Comparison of ENCODE assay signal across 21 cellular contexts in genomic region chr18:23186781-23187180, GRCh38. TPM values are rescaled to one million over a fixed set of nuclear protein-coding genes. Genes with fewer than 3 reads are reported as not detected.
DNase-seq lines count a peak whose midpoint lies in the region; ATAC-seq, FAIRE-seq and TF ChIP-seq lines count a peak whose summit lies in the region.
"Had no signal": no experiment of that assay in that cellular context is flagged by ENCODE, and none has a peak within 500 bp of the region (broad histone marks: within the 10 kb centered on the region; RNA-seq: fewer than 3 reads in every experiment).

No MANE protein-coding gene starts in this region.

- H3K27me3 Mint-ChIP-seq in WTC11 (ENCODE audit: low read depth) (no peaks in the 10 kb centered on the region), nephron progenitor cell (ENCODE audit: low read depth, poor library complexity) (peaks cover 3% of the 10 kb centered on the region)
- H3K27me3 Mint-ChIP-seq in activated CD4-positive, alpha-beta T cell treated with anti-CD3 and anti-CD28 coated beads, Interleukin-2, amount 10 ng/mL, durations not matched to agents 7 days and 5 days: no peaks in the 10 kb centered on the region
- H3K27me3 Mint-ChIP-seq: CD4-positive, CD25-positive, alpha-beta regulatory T cell; CD8-positive, alpha-beta memory T cell had no signal

- H2BK15ac ChIP-seq in IMR-90 (ENCODE audit: low read depth, low read length): no peak overlapping the region

- FAIRE-seq in GM19239 (lab: Jason Lieb, UNC): no peak
- FAIRE-seq: A204.1, GM12892, GM18507, H1, HepG2 had no signal

- peaks cover 43% of the 10 kb centered on the region for H3K4me1 Mint-ChIP-seq in WTC11
- H3K4me1 Mint-ChIP-seq in nephron progenitor cell: peaks cover 73% of the 10 kb centered on the region
- peaks cover 5% of the 10 kb centered on the region for H3K4me1 Mint-ChIP-seq in activated CD4-positive, alpha-beta T cell treated with anti-CD3 and anti-CD28 coated beads, Interleukin-2, amount 10 ng/mL, durations not matched to agents 7 days and 5 days

- H3K27me3 ChIP-seq in IMR-90 (ENCODE audit: control insufficient read depth, insufficient read depth, low read length): no peaks in the 10 kb centered on the region
- H3K27me3 ChIP-seq: BE2C had no signal

- DNase-seq in IMR-90 (no peak), WTC11 (ENCODE audit: low spot score) (no peak), nephron progenitor cell (no peak), GM19239 (ENCODE audit: insufficient read length, low spot score) (no peak)
- DNase-seq in activated naive CD4-positive, alpha-beta T cell treated with anti-CD3 and anti-CD28 coated beads, Interleukin-2, amount 50 U/mL, for 72 hours (ENCODE audit: low spot score in 2 of 2): no peak
- no peak for DNase-seq in activated CD4-positive, alpha-beta T cell treated with anti-CD3 and anti-CD28 coated beads, Interleukin-2, amount 10 ng/mL, durations not matched to agents 7 days and 5 days
- DNase-seq: ACHN; BE2C; C1 segment of cervical spinal cord; CD4-positive, CD25-positive, alpha-beta regulatory T cell; CD8-positive, alpha-beta memory T cell; COR-L47; DMS153; DMS79; GDM1; H9 had no signal

- BruUV-seq in IMR-90 (replicated peaks; lab: Mats Ljungman, UMichigan): no TSS peak

- H3K18ac ChIP-seq in IMR-90 (ENCODE audit: low read depth, low read length): no peak overlapping the region

- TF ChIP-seq CTCF in IMR-90 (conservative IDR thresholded peaks at IDR 0.05; ENCODE audit: low read depth, low read length) (no peak), WTC11 (IDR thresholded peaks at IDR 0.05) (no peak), nephron progenitor cell (IDR thresholded peaks at IDR 0.05) (no peak)

- H3K27ac ChIP-seq in IMR-90 (ENCODE audit: insufficient read depth, low read length): no peak overlapping the region

- peaks cover 15% of the 10 kb centered on the region for H3K4me1 ChIP-seq in IMR-90 (ENCODE audit: control insufficient read depth, insufficient read depth, low read length)
- H3K4me1 ChIP-seq: BE2C had no signal

- H3K4me3 ChIP-seq in IMR-90 (ENCODE audit: insufficient read depth, low read depth, low read length): no peak overlapping the region

- H3K36me3 Mint-ChIP-seq in WTC11 (peaks cover 10% of the 10 kb centered on the region), nephron progenitor cell (ENCODE audit: low read depth) (peaks cover 12% of the 10 kb centered on the region)
- no peaks in the 10 kb centered on the region for H3K36me3 Mint-ChIP-seq in activated naive CD4-positive, alpha-beta T cell treated with anti-CD3 and anti-CD28 coated beads, Interleukin-2, amount 50 U/mL, for 72 hours
- H3K36me3 Mint-ChIP-seq in activated CD4-positive, alpha-beta T cell treated with anti-CD3 and anti-CD28 coated beads, Interleukin-2, amount 10 ng/mL, durations not matched to agents 7 days and 5 days (ENCODE audit: low read depth): no peaks in the 10 kb centered on the region
- H3K36me3 Mint-ChIP-seq: CD4-positive, CD25-positive, alpha-beta regulatory T cell; CD8-positive, alpha-beta memory T cell had no signal

- CTCF ChIA-PET in IMR-90 (lab: Yijun Ruan, JAX): no interaction called here
- CTCF ChIA-PET in WTC11 (lab: Charles Lee): interaction anchor here (1.5 to 1.8 kb wide), 2 partner anchors 21 to 55 kb away, joined by 4 to 5 read pairs; no protein-coding TSS in a partner anchor
- CTCF ChIA-PET in activated CD4-positive, alpha-beta T cell treated with anti-CD3 and anti-CD28 coated beads, Interleukin-2, amount 10 ng/mL, durations not matched to agents 7 days and 5 days (lab: Charles Lee): interaction anchor here (0.7 to 1.0 kb wide), 2 partner anchors 14 to 146 kb away, joined by 3 read pairs; no protein-coding TSS in a partner anchor

- POLR2A ChIA-PET in IMR-90 (lab: Charles Lee; ENCODE audit: unreplicated experiment) (no interaction called here), WTC11 (lab: Charles Lee) (interaction anchor here (0.7 kb wide), 1 partner anchor 8 kb away, joined by 3 read pairs; no protein-coding TSS in a partner anchor)
- POLR2A ChIA-PET in activated CD4-positive, alpha-beta T cell treated with anti-CD3 and anti-CD28 coated beads, Interleukin-2, amount 10 ng/mL, durations not matched to agents 7 days and 5 days (lab: Charles Lee): no interaction called here

- no peak overlapping the region for H3K9ac ChIP-seq in IMR-90 (ENCODE audit: low read depth, low read length)

- H4K5ac ChIP-seq in IMR-90 (ENCODE audit: low read depth, low read length): no peak overlapping the region

- WGBS in IMR-90 (ENCODE audit: extremely low coverage in 2 of 2, insufficient read length in 1 of 2), 2 experiments: 91% methylated on average over 1 of the region's 4 CpGs; no CpG with 5 or more reads in 1 of the 2 experiments

- H3K9me3 Mint-ChIP-seq in WTC11: no peaks in the 10 kb centered on the region
- H3K9me3 Mint-ChIP-seq in nephron progenitor cell: no peaks in the 10 kb centered on the region
- no peaks in the 10 kb centered on the region for H3K9me3 Mint-ChIP-seq in activated naive CD4-positive, alpha-beta T cell treated with anti-CD3 and anti-CD28 coated beads, Interleukin-2, amount 50 U/mL, for 72 hours
- H3K9me3 Mint-ChIP-seq in activated CD4-positive, alpha-beta T cell treated with anti-CD3 and anti-CD28 coated beads, Interleukin-2, amount 10 ng/mL, durations not matched to agents 7 days and 5 days: no peaks in the 10 kb centered on the region
- H3K9me3 Mint-ChIP-seq: CD4-positive, CD25-positive, alpha-beta regulatory T cell; CD8-positive, alpha-beta memory T cell; H9 had no signal

- no peak overlapping the region for H2BK120ac ChIP-seq in IMR-90 (ENCODE audit: low read depth, low read length)

- H4K20me1 ChIP-seq in IMR-90 (ENCODE audit: insufficient read depth, low read length): peaks cover 34% of the 10 kb centered on the region

- no peak overlapping the region for H4K91ac ChIP-seq in IMR-90 (ENCODE audit: insufficient read depth, low read depth, low read length)

- H3K23ac ChIP-seq in IMR-90 (ENCODE audit: low read depth, low read length): no peak overlapping the region

- H3K4me3 Mint-ChIP-seq in WTC11 (no peak overlapping the region), nephron progenitor cell (no peak overlapping the region)
- H3K4me3 Mint-ChIP-seq in activated CD4-positive, alpha-beta T cell treated with anti-CD3 and anti-CD28 coated beads, Interleukin-2, amount 10 ng/mL, durations not matched to agents 7 days and 5 days: no peak overlapping the region
- H3K4me3 Mint-ChIP-seq: CD4-positive, CD25-positive, alpha-beta regulatory T cell; CD8-positive, alpha-beta memory T cell; H9 had no signal

- peak overlapping the region; percentile 12; the same call in 1 of the 2 replicates for H3K4ac ChIP-seq in IMR-90 (ENCODE audit: low read depth, low read length)

- peaks cover 28 to 84% of the 10 kb centered on the region in 2 experiments; a peak in 3 of 4 replicates for H3K79me1 ChIP-seq in IMR-90 (ENCODE audit: low read depth in 1 of 2, low read length in 2 of 2)

- no peak overlapping the region for H2BK5ac ChIP-seq in IMR-90 (ENCODE audit: low read depth, low read length, poor library complexity, severe bottlenecking)

- H2AK5ac ChIP-seq in IMR-90 (ENCODE audit: low read depth, low read length): no peak overlapping the region

- dilution Hi-C loops in IMR-90 (cut with HindIII; ENCODE audit: low sequenced_read_pairs, unreplicated experiment): no loop called here

- intact Hi-C loops in IMR-90 (cut with micrococcal nuclease): loop anchor here (10.0 kb wide), 1 partner anchor 78 kb away; no protein-coding TSS in a partner anchor

- H2BK20ac ChIP-seq in IMR-90 (ENCODE audit: low read depth, low read length): no peak overlapping the region

- H3K14ac ChIP-seq in IMR-90 (replicated peaks; ENCODE audit: low read depth, low read length): no peak overlapping the region

- peaks cover 16% of the 10 kb centered on the region for H3K36me3 ChIP-seq in IMR-90 (ENCODE audit: control insufficient read depth, insufficient read depth, low read length)
- H3K36me3 ChIP-seq: BE2C had no signal

- ATAC-seq in IMR-90 (ENCODE audit: low read depth) (no peak), WTC11 (no peak)
- ATAC-seq in activated naive CD4-positive, alpha-beta T cell treated with anti-CD3 and anti-CD28 coated beads, Interleukin-2, amount 50 U/mL, for 72 hours: no peak
- ATAC-seq: HepG2 had no signal

- H3K56ac ChIP-seq in IMR-90 (ENCODE audit: extremely low read depth, insufficient read depth, low read length): no peak overlapping the region

- H4K8ac ChIP-seq in IMR-90 (ENCODE audit: low read depth in 2 of 2, low read length in 2 of 2): no peak overlapping the region

- no peaks in the 10 kb centered on the region; the same call in 1 of the 2 replicates for H3K9me3 ChIP-seq in IMR-90 (ENCODE audit: control insufficient read depth, insufficient read depth, low read length)
- H3K9me3 ChIP-seq: BE2C had no signal

- TF ChIP-seq RAD21 in IMR-90 (IDR thresholded peaks at IDR 0.05; ENCODE audit: low read length): no peak

- H3K4me2 ChIP-seq in IMR-90 (ENCODE audit: low read depth, low read length): no peak overlapping the region

- peak overlapping the region; percentile 80 for H3K27ac Mint-ChIP-seq in WTC11
- peak overlapping the region; percentile 8 for H3K27ac Mint-ChIP-seq in nephron progenitor cell
- no peak overlapping the region for H3K27ac Mint-ChIP-seq in activated naive CD4-positive, alpha-beta T cell treated with anti-CD3 and anti-CD28 coated beads, Interleukin-2, amount 50 U/mL, for 72 hours
- no peak overlapping the region for H3K27ac Mint-ChIP-seq in activated CD4-positive, alpha-beta T cell treated with anti-CD3 and anti-CD28 coated beads, Interleukin-2, amount 10 ng/mL, durations not matched to agents 7 days and 5 days
- H3K27ac Mint-ChIP-seq: CD4-positive, CD25-positive, alpha-beta regulatory T cell; CD8-positive, alpha-beta memory T cell had no signal

- no peak overlapping the region for H2AK9ac ChIP-seq in IMR-90 (replicated peaks; ENCODE audit: low read depth, low read length, poor library complexity)

- no peak for TF ChIP-seq POLR2A in IMR-90 (IDR thresholded peaks at IDR 0.05; ENCODE audit: low read depth, low read length)

- in situ Hi-C loops in IMR-90 (cut with MboI; ENCODE audit: low sequenced_read_pairs): no loop called here

- no peak overlapping the region for H2AFZ ChIP-seq in IMR-90 (replicated peaks; ENCODE audit: low read length, poor library complexity)

- H3K9me1 ChIP-seq in IMR-90 (ENCODE audit: insufficient read depth, low read length): peaks cover 26% of the 10 kb centered on the region

TF ChIP-seq in IMR-90, 13 proteins besides CTCF, POLR2A, EP300 and RAD21 (continues in another document):
- TF ChIP-seq CEBPB (IDR thresholded peaks at IDR 0.05; ENCODE audit: low read depth, low read length): no peak

RNA-seq across cellular contexts. Expression of gene CABLES1, which starts 51.5 kb away (rescaled TPM):
- total RNA-seq in IMR-90 (2012; rRNA removed): 4.7 and 5.7 TPM in 2 replicates
- 4.4 and 4.7 TPM in 2 replicates for polyA plus RNA-seq in IMR-90 (2012; rRNA removed)
- 2.2 and 5.2 TPM in 2 replicates for polyA plus RNA-seq in IMR-90 (2012; cell fraction: cytosol; rRNA removed)
- 3.2 and 7.3 TPM in 2 replicates for polyA plus RNA-seq in IMR-90 (2012; cell fraction: nucleus; rRNA removed; ENCODE audit: low replicate concordance)
- 15.4 to 18.0 TPM (median 17.0 TPM) in 3 replicates for total RNA-seq in WTC11 (2021)
- total RNA-seq in activated naive CD4-positive, alpha-beta T cell treated with anti-CD3 and anti-CD28 coated beads, Interleukin-2, amount 50 U/mL, for 72 hours: 1 to 10 TPM; 5.6 to 6.5 TPM
- total RNA-seq in activated CD4-positive, alpha-beta T cell treated with anti-CD3 and anti-CD28 coated beads, Interleukin-2, amount 10 ng/mL, durations not matched to agents 7 days and 5 days: 1 to 10 TPM; 1.9 to 2.1 TPM

Comparison
In these comparisons a context has a peak if more than half of its experiments do, and no peak if none do; other contexts are left out.
1. H3K27ac Mint-ChIP-seq: peak in WTC11 (single experiment) and nephron progenitor cell (single experiment); none in activated naive CD4-positive, alpha-beta T cell treated with anti-CD3 and anti-CD28 coated beads, Interleukin-2, amount 50 U/mL, for 72 hours (0 of 2) and activated CD4-positive, alpha-beta T cell treated with anti-CD3 and anti-CD28 coated beads, Interleukin-2, amount 10 ng/mL, durations not matched to agents 7 days and 5 days (single experiment).